ENCODE assay signal across 1 cellular context in the genomic region with DNA sequence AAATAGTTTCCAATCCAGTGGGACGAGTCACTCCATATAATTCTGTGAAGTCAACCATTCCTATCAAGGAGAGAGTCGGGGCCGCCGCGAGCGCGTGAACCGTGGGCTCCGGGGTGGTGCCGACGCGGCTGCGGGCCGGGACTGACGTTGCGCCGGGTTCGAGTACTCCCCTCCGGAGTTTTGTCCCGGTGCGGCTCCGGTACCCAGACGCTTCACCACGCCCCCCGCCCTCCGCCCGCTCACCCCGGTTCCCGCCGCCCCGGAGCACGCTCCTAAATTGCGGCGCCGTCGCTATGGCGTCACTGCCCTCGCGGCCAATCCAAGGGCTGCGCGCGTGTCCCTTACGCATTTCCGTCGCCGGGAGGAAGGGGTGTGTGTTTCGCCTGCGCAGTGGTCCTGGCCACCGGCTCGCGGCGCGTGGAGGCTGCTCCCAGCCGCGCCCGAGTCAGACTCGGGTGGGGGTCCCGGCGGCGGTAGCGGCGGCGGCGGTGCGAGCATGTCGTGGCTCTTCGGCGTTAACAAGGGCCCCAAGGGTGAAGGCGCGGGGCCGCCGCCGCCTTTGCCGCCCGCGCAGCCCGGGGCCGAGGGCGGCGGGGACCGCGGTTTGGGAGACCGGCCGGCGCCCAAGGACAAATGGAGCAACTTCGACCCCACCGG.
TF ChIP-seq lines count a peak whose summit lies in the region.

A gene with protein sequence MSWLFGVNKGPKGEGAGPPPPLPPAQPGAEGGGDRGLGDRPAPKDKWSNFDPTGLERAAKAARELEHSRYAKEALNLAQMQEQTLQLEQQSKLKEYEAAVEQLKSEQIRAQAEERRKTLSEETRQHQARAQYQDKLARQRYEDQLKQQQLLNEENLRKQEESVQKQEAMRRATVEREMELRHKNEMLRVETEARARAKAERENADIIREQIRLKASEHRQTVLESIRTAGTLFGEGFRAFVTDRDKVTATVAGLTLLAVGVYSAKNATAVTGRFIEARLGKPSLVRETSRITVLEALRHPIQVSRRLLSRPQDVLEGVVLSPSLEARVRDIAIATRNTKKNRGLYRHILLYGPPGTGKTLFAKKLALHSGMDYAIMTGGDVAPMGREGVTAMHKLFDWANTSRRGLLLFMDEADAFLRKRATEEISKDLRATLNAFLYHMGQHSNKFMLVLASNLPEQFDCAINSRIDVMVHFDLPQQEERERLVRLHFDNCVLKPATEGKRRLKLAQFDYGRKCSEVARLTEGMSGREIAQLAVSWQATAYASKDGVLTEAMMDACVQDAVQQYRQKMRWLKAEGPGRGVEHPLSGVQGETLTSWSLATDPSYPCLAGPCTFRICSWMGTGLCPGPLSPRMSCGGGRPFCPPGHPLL (plus strand): TSS at position 377 of the 657 bp plus-strand sequence. CDS start 120 bp downstream, at position 497.

TF ChIP-seq in K562, 482 proteins besides CTCF, POLR2A, EP300 and RAD21 (continued from another document and continues in another):
- TF ChIP-seq, protein P1, sequence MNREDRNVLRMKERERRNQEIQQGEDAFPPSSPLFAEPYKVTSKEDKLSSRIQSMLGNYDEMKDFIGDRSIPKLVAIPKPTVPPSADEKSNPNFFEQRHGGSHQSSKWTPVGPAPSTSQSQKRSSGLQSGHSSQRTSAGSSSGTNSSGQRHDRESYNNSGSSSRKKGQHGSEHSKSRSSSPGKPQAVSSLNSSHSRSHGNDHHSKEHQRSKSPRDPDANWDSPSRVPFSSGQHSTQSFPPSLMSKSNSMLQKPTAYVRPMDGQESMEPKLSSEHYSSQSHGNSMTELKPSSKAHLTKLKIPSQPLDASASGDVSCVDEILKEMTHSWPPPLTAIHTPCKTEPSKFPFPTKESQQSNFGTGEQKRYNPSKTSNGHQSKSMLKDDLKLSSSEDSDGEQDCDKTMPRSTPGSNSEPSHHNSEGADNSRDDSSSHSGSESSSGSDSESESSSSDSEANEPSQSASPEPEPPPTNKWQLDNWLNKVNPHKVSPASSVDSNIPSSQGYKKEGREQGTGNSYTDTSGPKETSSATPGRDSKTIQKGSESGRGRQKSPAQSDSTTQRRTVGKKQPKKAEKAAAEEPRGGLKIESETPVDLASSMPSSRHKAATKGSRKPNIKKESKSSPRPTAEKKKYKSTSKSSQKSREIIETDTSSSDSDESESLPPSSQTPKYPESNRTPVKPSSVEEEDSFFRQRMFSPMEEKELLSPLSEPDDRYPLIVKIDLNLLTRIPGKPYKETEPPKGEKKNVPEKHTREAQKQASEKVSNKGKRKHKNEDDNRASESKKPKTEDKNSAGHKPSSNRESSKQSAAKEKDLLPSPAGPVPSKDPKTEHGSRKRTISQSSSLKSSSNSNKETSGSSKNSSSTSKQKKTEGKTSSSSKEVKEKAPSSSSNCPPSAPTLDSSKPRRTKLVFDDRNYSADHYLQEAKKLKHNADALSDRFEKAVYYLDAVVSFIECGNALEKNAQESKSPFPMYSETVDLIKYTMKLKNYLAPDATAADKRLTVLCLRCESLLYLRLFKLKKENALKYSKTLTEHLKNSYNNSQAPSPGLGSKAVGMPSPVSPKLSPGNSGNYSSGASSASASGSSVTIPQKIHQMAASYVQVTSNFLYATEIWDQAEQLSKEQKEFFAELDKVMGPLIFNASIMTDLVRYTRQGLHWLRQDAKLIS (CRISPR knock-in tag; IDR thresholded peaks at IDR 0.05): no peak
- TF ChIP-seq ZNF561 (CRISPR knock-in tag; conservative IDR thresholded peaks at IDR 0.05): 0 out of 2 replicates have a peak, but pooled peaks have one; percentile 20
- TF ChIP-seq, protein P2, sequence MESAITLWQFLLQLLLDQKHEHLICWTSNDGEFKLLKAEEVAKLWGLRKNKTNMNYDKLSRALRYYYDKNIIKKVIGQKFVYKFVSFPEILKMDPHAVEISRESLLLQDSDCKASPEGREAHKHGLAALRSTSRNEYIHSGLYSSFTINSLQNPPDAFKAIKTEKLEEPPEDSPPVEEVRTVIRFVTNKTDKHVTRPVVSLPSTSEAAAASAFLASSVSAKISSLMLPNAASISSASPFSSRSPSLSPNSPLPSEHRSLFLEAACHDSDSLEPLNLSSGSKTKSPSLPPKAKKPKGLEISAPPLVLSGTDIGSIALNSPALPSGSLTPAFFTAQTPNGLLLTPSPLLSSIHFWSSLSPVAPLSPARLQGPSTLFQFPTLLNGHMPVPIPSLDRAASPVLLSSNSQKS (CRISPR knock-in tag; IDR thresholded peaks at IDR 0.05): no peak
- TF ChIP-seq FOXK2 (conservative IDR thresholded peaks at IDR 0.05 in 1 of 2, IDR thresholded peaks at IDR 0.05 in 1 of 2; ENCODE audit: low read depth in 2 of 2): peak; percentile 68 to 81
- TF ChIP-seq, protein P3, sequence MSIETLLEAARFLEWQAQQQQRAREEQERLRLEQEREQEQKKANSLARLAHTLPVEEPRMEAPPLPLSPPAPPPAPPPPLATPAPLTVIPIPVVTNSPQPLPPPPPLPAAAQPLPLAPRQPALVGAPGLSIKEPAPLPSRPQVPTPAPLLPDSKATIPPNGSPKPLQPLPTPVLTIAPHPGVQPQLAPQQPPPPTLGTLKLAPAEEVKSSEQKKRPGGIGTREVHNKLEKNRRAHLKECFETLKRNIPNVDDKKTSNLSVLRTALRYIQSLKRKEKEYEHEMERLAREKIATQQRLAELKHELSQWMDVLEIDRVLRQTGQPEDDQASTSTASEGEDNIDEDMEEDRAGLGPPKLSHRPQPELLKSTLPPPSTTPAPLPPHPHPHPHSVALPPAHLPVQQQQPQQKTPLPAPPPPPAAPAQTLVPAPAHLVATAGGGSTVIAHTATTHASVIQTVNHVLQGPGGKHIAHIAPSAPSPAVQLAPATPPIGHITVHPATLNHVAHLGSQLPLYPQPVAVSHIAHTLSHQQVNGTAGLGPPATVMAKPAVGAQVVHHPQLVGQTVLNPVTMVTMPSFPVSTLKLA (conservative IDR thresholded peaks at IDR 0.05): peak; percentile 99 to 100
- TF ChIP-seq STAG1 (CRISPR knock-in tag; IDR thresholded peaks at IDR 0.05; ENCODE audit: borderline replicate concordance): no peak
- no peak for TF ChIP-seq ETS2 (tag; IDR thresholded peaks at IDR 0.05; ENCODE audit: borderline replicate concordance, poor library complexity, severe bottlenecking)
- no peak for TF ChIP-seq ZFP36 (IDR thresholded peaks at IDR 0.05; ENCODE audit: low read depth, low read length, partially characterized antibody)
- TF ChIP-seq, protein P4, sequence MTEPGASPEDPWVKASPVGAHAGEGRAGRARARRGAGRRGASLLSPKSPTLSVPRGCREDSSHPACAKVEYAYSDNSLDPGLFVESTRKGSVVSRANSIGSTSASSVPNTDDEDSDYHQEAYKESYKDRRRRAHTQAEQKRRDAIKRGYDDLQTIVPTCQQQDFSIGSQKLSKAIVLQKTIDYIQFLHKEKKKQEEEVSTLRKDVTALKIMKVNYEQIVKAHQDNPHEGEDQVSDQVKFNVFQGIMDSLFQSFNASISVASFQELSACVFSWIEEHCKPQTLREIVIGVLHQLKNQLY (CRISPR knock-in tag; conservative IDR thresholded peaks at IDR 0.05): no peak
- TF ChIP-seq, protein P5, sequence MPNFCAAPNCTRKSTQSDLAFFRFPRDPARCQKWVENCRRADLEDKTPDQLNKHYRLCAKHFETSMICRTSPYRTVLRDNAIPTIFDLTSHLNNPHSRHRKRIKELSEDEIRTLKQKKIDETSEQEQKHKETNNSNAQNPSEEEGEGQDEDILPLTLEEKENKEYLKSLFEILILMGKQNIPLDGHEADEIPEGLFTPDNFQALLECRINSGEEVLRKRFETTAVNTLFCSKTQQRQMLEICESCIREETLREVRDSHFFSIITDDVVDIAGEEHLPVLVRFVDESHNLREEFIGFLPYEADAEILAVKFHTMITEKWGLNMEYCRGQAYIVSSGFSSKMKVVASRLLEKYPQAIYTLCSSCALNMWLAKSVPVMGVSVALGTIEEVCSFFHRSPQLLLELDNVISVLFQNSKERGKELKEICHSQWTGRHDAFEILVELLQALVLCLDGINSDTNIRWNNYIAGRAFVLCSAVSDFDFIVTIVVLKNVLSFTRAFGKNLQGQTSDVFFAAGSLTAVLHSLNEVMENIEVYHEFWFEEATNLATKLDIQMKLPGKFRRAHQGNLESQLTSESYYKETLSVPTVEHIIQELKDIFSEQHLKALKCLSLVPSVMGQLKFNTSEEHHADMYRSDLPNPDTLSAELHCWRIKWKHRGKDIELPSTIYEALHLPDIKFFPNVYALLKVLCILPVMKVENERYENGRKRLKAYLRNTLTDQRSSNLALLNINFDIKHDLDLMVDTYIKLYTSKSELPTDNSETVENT (CRISPR knock-in tag; IDR thresholded peaks at IDR 0.05): peak; percentile 69; the same call in 1 of the 2 replicates
- TF ChIP-seq JUN (IDR thresholded peaks at IDR 0.05; ENCODE audit: borderline replicate concordance, low read depth, low read length): peak; percentile 64; the same call in 1 of the 2 replicates
- TF ChIP-seq JUN (CRISPR knock-in tag; IDR thresholded peaks at IDR 0.05; ENCODE audit: borderline replicate concordance): no peak
- TF ChIP-seq, protein P6, sequence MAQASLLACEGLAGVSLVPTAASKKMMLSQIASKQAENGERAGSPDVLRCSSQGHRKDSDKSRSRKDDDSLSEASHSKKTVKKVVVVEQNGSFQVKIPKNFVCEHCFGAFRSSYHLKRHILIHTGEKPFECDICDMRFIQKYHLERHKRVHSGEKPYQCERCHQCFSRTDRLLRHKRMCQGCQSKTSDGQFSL (CRISPR knock-in tag; IDR thresholded peaks at IDR 0.05): no peak
- TF ChIP-seq, protein P6 (tag; IDR thresholded peaks at IDR 0.05): no peak
- TF ChIP-seq, protein P7, sequence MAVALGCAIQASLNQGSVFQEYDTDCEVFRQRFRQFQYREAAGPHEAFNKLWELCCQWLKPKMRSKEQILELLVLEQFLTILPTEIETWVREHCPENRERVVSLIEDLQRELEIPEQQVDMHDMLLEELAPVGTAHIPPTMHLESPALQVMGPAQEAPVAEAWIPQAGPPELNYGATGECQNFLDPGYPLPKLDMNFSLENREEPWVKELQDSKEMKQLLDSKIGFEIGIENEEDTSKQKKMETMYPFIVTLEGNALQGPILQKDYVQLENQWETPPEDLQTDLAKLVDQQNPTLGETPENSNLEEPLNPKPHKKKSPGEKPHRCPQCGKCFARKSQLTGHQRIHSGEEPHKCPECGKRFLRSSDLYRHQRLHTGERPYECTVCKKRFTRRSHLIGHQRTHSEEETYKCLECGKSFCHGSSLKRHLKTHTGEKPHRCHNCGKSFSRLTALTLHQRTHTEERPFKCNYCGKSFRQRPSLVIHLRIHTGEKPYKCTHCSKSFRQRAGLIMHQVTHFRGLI (CRISPR knock-in tag; IDR thresholded peaks at IDR 0.05): no peak
- no peak for TF ChIP-seq CC2D1A (IDR thresholded peaks at IDR 0.05)
- TF ChIP-seq ZNF12 (CRISPR knock-in tag; IDR thresholded peaks at IDR 0.05): no peak
- TF ChIP-seq ZNF174 (CRISPR knock-in tag; IDR thresholded peaks at IDR 0.05): no peak
- TF ChIP-seq ZNF699 (CRISPR knock-in tag; IDR thresholded peaks at IDR 0.05; ENCODE audit: insufficient replicate concordance): no peak
- no peak for TF ChIP-seq GATA2 (CRISPR knock-in tag; IDR thresholded peaks at IDR 0.05)
- TF ChIP-seq TAF7 (tag; IDR thresholded peaks at IDR 0.05): no peak
- no peak for TF ChIP-seq STAT5A (IDR thresholded peaks at IDR 0.05; ENCODE audit: borderline replicate concordance, low read length)
- TF ChIP-seq RUNX1 (IDR thresholded peaks at IDR 0.05; ENCODE audit: low read depth): no peak
- no peak for TF ChIP-seq TAL1 (IDR thresholded peaks at IDR 0.05)
- TF ChIP-seq, protein P8, sequence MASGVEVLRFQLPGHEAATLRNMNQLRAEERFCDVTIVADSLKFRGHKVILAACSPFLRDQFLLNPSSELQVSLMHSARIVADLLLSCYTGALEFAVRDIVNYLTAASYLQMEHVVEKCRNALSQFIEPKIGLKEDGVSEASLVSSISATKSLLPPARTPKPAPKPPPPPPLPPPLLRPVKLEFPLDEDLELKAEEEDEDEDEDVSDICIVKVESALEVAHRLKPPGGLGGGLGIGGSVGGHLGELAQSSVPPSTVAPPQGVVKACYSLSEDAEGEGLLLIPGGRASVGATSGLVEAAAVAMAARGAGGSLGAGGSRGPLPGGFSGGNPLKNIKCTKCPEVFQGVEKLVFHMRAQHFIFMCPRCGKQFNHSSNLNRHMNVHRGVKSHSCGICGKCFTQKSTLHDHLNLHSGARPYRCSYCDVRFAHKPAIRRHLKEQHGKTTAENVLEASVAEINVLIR (CRISPR knock-in tag; IDR thresholded peaks at IDR 0.05): peak; percentile 98
- TF ChIP-seq KAT7 (CRISPR knock-in tag; IDR thresholded peaks at IDR 0.05; ENCODE audit: borderline replicate concordance): peak; percentile 68; the same call in 1 of the 2 replicates
- TF ChIP-seq, protein P9, sequence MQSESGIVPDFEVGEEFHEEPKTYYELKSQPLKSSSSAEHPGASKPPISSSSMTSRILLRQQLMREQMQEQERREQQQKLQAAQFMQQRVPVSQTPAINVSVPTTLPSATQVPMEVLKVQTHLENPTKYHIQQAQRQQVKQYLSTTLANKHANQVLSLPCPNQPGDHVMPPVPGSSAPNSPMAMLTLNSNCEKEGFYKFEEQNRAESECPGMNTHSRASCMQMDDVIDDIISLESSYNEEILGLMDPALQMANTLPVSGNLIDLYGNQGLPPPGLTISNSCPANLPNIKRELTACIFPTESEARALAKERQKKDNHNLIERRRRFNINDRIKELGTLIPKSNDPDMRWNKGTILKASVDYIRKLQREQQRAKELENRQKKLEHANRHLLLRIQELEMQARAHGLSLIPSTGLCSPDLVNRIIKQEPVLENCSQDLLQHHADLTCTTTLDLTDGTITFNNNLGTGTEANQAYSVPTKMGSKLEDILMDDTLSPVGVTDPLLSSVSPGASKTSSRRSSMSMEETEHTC (IDR thresholded peaks at IDR 0.05): no peak
- TF ChIP-seq PHF8 (IDR thresholded peaks at IDR 0.05; ENCODE audit: borderline replicate concordance, low read length): peak; percentile 76; the same call in 1 of the 2 replicates
- no peak for TF ChIP-seq ZNF408 (CRISPR knock-in tag; IDR thresholded peaks at IDR 0.05; ENCODE audit: low read depth)
- TF ChIP-seq HMG20A (CRISPR knock-in tag; conservative IDR thresholded peaks at IDR 0.05): no peak
- no peak for TF ChIP-seq IRF2 (CRISPR knock-in tag; IDR thresholded peaks at IDR 0.05)
- no peak for TF ChIP-seq ZC3H11A (IDR thresholded peaks at IDR 0.05; ENCODE audit: low read depth, low read length)
- TF ChIP-seq, protein P10, sequence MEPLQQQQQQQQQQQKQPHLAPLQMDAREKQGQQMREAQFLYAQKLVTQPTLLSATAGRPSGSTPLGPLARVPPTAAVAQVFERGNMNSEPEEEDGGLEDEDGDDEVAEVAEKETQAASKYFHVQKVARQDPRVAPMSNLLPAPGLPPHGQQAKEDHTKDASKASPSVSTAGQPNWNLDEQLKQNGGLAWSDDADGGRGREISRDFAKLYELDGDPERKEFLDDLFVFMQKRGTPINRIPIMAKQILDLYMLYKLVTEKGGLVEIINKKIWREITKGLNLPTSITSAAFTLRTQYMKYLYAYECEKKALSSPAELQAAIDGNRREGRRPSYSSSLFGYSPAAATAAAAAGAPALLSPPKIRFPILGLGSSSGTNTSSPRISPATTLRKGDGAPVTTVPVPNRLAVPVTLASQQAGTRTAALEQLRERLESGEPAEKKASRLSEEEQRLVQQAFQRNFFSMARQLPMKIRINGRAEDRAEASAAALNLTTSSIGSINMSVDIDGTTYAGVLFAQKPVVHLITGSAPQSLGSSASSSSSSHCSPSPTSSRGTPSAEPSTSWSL (CRISPR knock-in tag; IDR thresholded peaks at IDR 0.05; ENCODE audit: borderline replicate concordance): no peak
- TF ChIP-seq NRF1 (conservative IDR thresholded peaks at IDR 0.05 in 1 of 2, IDR thresholded peaks at IDR 0.05 in 1 of 2): peak; percentile 93 to 94
